Comparison of ENCODE assay signal across 2 cellular contexts in the genomic region with DNA sequence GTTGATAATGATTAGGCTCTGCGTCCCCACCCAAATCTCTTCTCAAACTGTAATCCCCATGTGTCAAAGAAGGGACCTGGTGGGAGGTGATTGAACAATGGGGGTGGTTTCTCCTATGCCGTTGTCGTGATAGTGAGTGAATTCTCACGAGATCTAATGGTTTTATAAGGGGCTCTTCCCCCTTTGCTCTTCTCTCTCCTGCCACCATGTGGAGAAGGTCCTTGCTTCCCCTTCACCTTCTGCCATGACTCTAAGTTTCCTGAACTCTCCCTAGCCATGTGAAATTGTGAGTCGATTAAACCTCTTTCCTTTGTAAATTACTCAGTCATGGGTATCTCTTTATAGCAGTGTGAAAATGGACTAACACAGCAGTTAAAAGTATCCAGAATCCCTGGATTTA.
TF ChIP-seq lines count a peak whose summit lies in the region.

No MANE protein-coding gene starts in this region.

TF ChIP-seq in GM23338, 12 proteins besides CTCF, POLR2A, EP300 and RAD21 (continued from another document):
- TF ChIP-seq, protein P1, sequence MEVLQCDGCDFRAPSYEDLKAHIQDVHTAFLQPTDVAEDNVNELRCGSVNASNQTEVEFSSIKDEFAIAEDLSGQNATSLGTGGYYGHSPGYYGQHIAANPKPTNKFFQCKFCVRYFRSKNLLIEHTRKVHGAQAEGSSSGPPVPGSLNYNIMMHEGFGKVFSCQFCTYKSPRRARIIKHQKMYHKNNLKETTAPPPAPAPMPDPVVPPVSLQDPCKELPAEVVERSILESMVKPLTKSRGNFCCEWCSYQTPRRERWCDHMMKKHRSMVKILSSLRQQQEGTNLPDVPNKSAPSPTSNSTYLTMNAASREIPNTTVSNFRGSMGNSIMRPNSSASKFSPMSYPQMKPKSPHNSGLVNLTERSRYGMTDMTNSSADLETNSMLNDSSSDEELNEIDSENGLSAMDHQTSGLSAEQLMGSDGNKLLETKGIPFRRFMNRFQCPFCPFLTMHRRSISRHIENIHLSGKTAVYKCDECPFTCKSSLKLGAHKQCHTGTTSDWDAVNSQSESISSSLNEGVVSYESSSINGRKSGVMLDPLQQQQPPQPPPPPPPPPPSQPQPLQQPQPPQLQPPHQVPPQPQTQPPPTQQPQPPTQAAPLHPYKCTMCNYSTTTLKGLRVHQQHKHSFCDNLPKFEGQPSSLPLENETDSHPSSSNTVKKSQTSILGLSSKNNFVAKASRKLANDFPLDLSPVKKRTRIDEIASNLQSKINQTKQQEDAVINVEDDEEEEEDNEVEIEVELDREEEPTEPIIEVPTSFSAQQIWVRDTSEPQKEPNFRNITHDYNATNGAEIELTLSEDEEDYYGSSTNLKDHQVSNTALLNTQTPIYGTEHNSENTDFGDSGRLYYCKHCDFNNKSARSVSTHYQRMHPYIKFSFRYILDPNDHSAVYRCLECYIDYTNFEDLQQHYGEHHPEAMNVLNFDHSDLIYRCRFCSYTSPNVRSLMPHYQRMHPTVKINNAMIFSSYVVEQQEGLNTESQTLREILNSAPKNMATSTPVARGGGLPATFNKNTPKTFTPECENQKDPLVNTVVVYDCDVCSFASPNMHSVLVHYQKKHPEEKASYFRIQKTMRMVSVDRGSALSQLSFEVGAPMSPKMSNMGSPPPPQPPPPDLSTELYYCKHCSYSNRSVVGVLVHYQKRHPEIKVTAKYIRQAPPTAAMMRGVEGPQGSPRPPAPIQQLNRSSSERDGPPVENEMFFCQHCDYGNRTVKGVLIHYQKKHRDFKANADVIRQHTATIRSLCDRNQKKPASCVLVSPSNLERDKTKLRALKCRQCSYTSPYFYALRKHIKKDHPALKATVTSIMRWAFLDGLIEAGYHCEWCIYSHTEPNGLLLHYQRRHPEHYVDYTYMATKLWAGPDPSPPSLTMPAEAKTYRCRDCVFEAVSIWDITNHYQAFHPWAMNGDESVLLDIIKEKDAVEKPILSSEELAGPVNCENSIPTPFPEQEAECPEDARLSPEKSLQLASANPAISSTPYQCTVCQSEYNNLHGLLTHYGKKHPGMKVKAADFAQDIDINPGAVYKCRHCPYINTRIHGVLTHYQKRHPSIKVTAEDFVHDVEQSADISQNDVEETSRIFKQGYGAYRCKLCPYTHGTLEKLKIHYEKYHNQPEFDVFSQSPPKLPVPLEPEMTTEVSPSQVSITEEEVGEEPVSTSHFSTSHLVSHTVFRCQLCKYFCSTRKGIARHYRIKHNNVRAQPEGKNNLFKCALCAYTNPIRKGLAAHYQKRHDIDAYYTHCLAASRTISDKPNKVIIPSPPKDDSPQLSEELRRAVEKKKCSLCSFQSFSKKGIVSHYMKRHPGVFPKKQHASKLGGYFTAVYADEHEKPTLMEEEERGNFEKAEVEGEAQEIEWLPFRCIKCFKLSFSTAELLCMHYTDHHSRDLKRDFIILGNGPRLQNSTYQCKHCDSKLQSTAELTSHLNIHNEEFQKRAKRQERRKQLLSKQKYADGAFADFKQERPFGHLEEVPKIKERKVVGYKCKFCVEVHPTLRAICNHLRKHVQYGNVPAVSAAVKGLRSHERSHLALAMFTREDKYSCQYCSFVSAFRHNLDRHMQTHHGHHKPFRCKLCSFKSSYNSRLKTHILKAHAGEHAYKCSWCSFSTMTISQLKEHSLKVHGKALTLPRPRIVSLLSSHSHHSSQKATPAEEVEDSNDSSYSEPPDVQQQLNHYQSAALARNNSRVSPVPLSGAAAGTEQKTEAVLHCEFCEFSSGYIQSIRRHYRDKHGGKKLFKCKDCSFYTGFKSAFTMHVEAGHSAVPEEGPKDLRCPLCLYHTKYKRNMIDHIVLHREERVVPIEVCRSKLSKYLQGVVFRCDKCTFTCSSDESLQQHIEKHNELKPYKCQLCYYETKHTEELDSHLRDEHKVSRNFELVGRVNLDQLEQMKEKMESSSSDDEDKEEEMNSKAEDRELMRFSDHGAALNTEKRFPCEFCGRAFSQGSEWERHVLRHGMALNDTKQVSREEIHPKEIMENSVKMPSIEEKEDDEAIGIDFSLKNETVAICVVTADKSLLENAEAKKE (CRISPR knock-in tag; IDR thresholded peaks at IDR 0.05): 0 out of 2 replicates have a peak, but pooled peaks have one; percentile 52
- TF ChIP-seq ZNF114 (CRISPR knock-in tag; IDR thresholded peaks at IDR 0.05) (no peak), CREB1 (CRISPR knock-in tag; IDR thresholded peaks at IDR 0.05; ENCODE audit: low read depth) (no peak)

TF ChIP-seq in WTC11, 78 proteins besides CTCF, POLR2A, EP300 and RAD21 (continued from another document):
- TF ChIP-seq, protein P2, sequence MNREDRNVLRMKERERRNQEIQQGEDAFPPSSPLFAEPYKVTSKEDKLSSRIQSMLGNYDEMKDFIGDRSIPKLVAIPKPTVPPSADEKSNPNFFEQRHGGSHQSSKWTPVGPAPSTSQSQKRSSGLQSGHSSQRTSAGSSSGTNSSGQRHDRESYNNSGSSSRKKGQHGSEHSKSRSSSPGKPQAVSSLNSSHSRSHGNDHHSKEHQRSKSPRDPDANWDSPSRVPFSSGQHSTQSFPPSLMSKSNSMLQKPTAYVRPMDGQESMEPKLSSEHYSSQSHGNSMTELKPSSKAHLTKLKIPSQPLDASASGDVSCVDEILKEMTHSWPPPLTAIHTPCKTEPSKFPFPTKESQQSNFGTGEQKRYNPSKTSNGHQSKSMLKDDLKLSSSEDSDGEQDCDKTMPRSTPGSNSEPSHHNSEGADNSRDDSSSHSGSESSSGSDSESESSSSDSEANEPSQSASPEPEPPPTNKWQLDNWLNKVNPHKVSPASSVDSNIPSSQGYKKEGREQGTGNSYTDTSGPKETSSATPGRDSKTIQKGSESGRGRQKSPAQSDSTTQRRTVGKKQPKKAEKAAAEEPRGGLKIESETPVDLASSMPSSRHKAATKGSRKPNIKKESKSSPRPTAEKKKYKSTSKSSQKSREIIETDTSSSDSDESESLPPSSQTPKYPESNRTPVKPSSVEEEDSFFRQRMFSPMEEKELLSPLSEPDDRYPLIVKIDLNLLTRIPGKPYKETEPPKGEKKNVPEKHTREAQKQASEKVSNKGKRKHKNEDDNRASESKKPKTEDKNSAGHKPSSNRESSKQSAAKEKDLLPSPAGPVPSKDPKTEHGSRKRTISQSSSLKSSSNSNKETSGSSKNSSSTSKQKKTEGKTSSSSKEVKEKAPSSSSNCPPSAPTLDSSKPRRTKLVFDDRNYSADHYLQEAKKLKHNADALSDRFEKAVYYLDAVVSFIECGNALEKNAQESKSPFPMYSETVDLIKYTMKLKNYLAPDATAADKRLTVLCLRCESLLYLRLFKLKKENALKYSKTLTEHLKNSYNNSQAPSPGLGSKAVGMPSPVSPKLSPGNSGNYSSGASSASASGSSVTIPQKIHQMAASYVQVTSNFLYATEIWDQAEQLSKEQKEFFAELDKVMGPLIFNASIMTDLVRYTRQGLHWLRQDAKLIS (CRISPR knock-in tag; IDR thresholded peaks at IDR 0.05; ENCODE audit: borderline replicate concordance): no peak
- TF ChIP-seq MYBL2 (CRISPR knock-in tag; IDR thresholded peaks at IDR 0.05) (no peak), TEAD4 (CRISPR knock-in tag; IDR thresholded peaks at IDR 0.05) (no peak), PRRX2 (CRISPR knock-in tag; IDR thresholded peaks at IDR 0.05) (no peak), ZNF671 (CRISPR knock-in tag; IDR thresholded peaks at IDR 0.05) (no peak), OVOL2 (CRISPR knock-in tag; IDR thresholded peaks at IDR 0.05; ENCODE audit: borderline replicate concordance) (no peak), FOXP1 (CRISPR knock-in tag; IDR thresholded peaks at IDR 0.05; ENCODE audit: borderline replicate concordance) (no peak)
- TF ChIP-seq, protein P3, sequence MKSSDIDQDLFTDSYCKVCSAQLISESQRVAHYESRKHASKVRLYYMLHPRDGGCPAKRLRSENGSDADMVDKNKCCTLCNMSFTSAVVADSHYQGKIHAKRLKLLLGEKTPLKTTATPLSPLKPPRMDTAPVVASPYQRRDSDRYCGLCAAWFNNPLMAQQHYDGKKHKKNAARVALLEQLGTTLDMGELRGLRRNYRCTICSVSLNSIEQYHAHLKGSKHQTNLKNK (CRISPR knock-in tag; IDR thresholded peaks at IDR 0.05): no peak
